Comparison of ENCODE assay signal across 11 cellular contexts in the genomic region with DNA sequence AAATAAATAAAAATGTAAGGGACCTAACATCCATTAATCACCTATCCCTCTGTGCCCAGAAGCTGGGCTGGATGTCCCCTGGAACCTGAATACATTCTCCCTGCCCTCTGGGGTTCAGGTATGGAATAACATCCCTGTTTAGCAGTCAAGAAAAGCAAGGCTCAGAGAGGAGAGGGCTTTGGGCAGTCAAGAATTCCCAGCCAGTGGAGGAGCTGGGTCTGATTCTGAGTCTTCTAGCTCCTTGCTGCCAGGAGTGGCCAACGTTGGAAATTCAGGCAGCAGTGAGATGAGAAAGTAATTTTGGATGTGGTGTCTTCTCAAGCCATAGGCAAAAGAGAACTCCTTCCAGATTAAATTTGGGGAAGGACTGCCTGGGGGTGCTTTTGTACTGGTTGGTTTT. TPM values are rescaled to one million over a fixed set of nuclear protein-coding genes. Genes with fewer than 3 reads are reported as not detected.
DNase-seq lines count a peak whose midpoint lies in the region; ATAC-seq, FAIRE-seq and TF ChIP-seq lines count a peak whose summit lies in the region.
"Had no signal": no experiment of that assay in that cellular context is flagged by ENCODE, and none has a peak within 500 bp of the region (broad histone marks: within the 10 kb centered on the region; RNA-seq: fewer than 3 reads in every experiment).

No MANE protein-coding gene starts in this region.

- no peak overlapping the region for H4K5ac ChIP-seq in H1 (ENCODE audit: insufficient read length, low read depth, low read length)

- H3K56ac ChIP-seq in H1 (replicated peaks; ENCODE audit: insufficient read length, low read depth, low read length), result no peak overlapping the region

- no peak for ATAC-seq in activated CD8-positive, alpha-beta T cell treated with anti-CD3 and anti-CD28 coated beads for 36 hours
- ATAC-seq in HG03045 (IDR thresholded peaks at IDR 0.05; ENCODE audit: unreplicated experiment), result no peak
- ATAC-seq: body of pancreas had no signal

- H3K4me3 Mint-ChIP-seq in progenitor cell of endocrine pancreas (ENCODE audit: low read depth), result no peak overlapping the region
- no peak overlapping the region for H3K4me3 Mint-ChIP-seq in activated CD8-positive, alpha-beta T cell treated with anti-CD3 and anti-CD28 coated beads for 36 hours

- H3K9ac ChIP-seq in H1 (replicated peaks in 1 of 4; ENCODE audit: extremely low read depth in 1 of 4, low read depth in 3 of 4, low read length in 3 of 4), result no peak overlapping the region

- CTCF ChIA-PET in H1 (lab: Charles Lee; ENCODE audit: partially characterized antibody), result interaction anchor here (0.7 to 6.7 kb wide), 57 partner anchors 8 to 292 kb away, joined by 3 to 60 read pairs (median 4); no protein-coding TSS in a partner anchor
- CTCF ChIA-PET in activated CD8-positive, alpha-beta T cell treated with anti-CD3 and anti-CD28 coated beads for 36 hours (lab: Charles Lee), result interaction anchor here (0.8 to 3.6 kb wide), 10 partner anchors 13 to 164 kb away, joined by 3 to 11 read pairs (median 4); no protein-coding TSS in a partner anchor

- no peaks in the 10 kb centered on the region for H3K79me1 ChIP-seq in H1 (ENCODE audit: low read depth, low read length)

- H2BK20ac ChIP-seq in H1 (ENCODE audit: low read length), result no peak overlapping the region

- intact Hi-C loops in activated CD8-positive, alpha-beta T cell treated with anti-CD3 and anti-CD28 coated beads for 36 hours (cut with micrococcal nuclease), result no loop called here

- H3K23ac ChIP-seq in H1 (ENCODE audit: insufficient read length), result no peak overlapping the region

- H3K27ac ChIP-seq in H1 (ENCODE audit: low read depth, low read length), result no peak overlapping the region
- H3K27ac ChIP-seq: body of pancreas had no signal

- POLR2A ChIA-PET in H1 (lab: Charles Lee; ENCODE audit: partially characterized antibody), result interaction anchor here (1.1 to 41.0 kb wide), 7 partner anchors 9 to 185 kb away, joined by 3 to 1132 read pairs (median 5); a partner anchor contains a TSS
- POLR2A ChIA-PET in activated CD8-positive, alpha-beta T cell treated with anti-CD3 and anti-CD28 coated beads for 36 hours (lab: Charles Lee), result interaction anchor here (1.4 to 3.1 kb wide), 3 partner anchors 32 to 37 kb away, joined by 4 to 9 read pairs (median 4); no protein-coding TSS in a partner anchor

- no peak overlapping the region for H2BK12ac ChIP-seq in H1 (ENCODE audit: low read depth, low read length)

- H2AK5ac ChIP-seq in H1 (ENCODE audit: low read depth, low read length), result no peak overlapping the region

- no peak overlapping the region for H3K4ac ChIP-seq in H1 (replicated peaks; ENCODE audit: insufficient read length, low read depth, low read length)

- no peaks in the 10 kb centered on the region for H3K36me3 ChIP-seq in H1 (ENCODE audit: control insufficient read depth in 2 of 4, insufficient read depth in 4 of 4, low read length in 3 of 4)

- TF ChIP-seq EP300 in H1 (IDR thresholded peaks at IDR 0.05; ENCODE audit: borderline replicate concordance in 1 of 2, low read depth in 2 of 2, low read length in 2 of 2), result no peak

- H3K4me2 ChIP-seq in H1 (ENCODE audit: insufficient read depth in 1 of 2, low read depth in 2 of 2, low read length in 2 of 2), result no peak overlapping the region; a peak in 1 of 4 replicates

- TF ChIP-seq RAD21 in H1 (IDR thresholded peaks at IDR 0.05 in 1 of 2, conservative IDR thresholded peaks at IDR 0.05 in 1 of 2; ENCODE audit: low read depth in 2 of 2, low read length in 2 of 2), result peak; percentile 58 to 72

- H2BK120ac ChIP-seq in H1 (replicated peaks; ENCODE audit: low read depth, low read length), result no peak overlapping the region

- H3K36me3 Mint-ChIP-seq in progenitor cell of endocrine pancreas (ENCODE audit: insufficient read depth), result peaks cover 1% of the 10 kb centered on the region
- H3K36me3 Mint-ChIP-seq in activated CD8-positive, alpha-beta T cell treated with anti-CD3 and anti-CD28 coated beads for 36 hours (ENCODE audit: low read depth), result no peaks in the 10 kb centered on the region
- H3K36me3 Mint-ChIP-seq: IgD-negative memory B cell had no signal

- H3K27ac Mint-ChIP-seq in progenitor cell of endocrine pancreas, result no peak overlapping the region
- no peak overlapping the region for H3K27ac Mint-ChIP-seq in activated CD8-positive, alpha-beta T cell treated with anti-CD3 and anti-CD28 coated beads for 36 hours
- H3K27ac Mint-ChIP-seq: CD4-positive, CD25-positive, alpha-beta regulatory T cell; IgD-negative memory B cell had no signal

- no peak overlapping the region for H2BK15ac ChIP-seq in H1 (ENCODE audit: low read length)

- H3K27me3 Mint-ChIP-seq in progenitor cell of endocrine pancreas, result peaks cover 77% of the 10 kb centered on the region
- H3K27me3 Mint-ChIP-seq in activated CD8-positive, alpha-beta T cell treated with anti-CD3 and anti-CD28 coated beads for 36 hours, result peaks cover 51% of the 10 kb centered on the region

- no peak for TF ChIP-seq POLR2A in H1 (IDR thresholded peaks at IDR 0.05; ENCODE audit: control extremely low read depth in 1 of 2, low read depth in 2 of 2, low read length in 2 of 2)

- no peak overlapping the region for H2BK5ac ChIP-seq in H1 (ENCODE audit: low read depth, low read length)

- FAIRE-seq in H1 (lab: Jason Lieb, UNC), result peak; percentile 74

- H3K79me2 ChIP-seq in H1 (ENCODE audit: control insufficient read depth in 1 of 2, insufficient read depth in 2 of 2, low read length in 2 of 2), result no peaks in the 10 kb centered on the region

- H4K91ac ChIP-seq in H1 (replicated peaks; ENCODE audit: insufficient read length, low read length), result no peak overlapping the region

- peaks cover 12% of the 10 kb centered on the region; the same call in 1 of the 2 replicates for H3K23me2 ChIP-seq in H1 (ENCODE audit: low read depth, low read length)

- H3K9me3 Mint-ChIP-seq in progenitor cell of endocrine pancreas (ENCODE audit: low read depth), result no peaks in the 10 kb centered on the region
- no peaks in the 10 kb centered on the region for H3K9me3 Mint-ChIP-seq in activated CD8-positive, alpha-beta T cell treated with anti-CD3 and anti-CD28 coated beads for 36 hours
- H3K9me3 Mint-ChIP-seq: IgD-negative memory B cell had no signal

- WGBS in H1 (ENCODE audit: extremely low coverage in 1 of 2, insufficient coverage in 1 of 2, insufficient read length in 1 of 2, insufficient replicate concordance in 2 of 2, low coverage in 1 of 2, low lambda C conversion rate in 2 of 2, missing lambda C conversion rate in 1 of 2), 2 experiments, result 5% methylated on average over 1 of the region's 1 CpG; no CpG with 5 or more reads in 1 of the 2 experiments

- peaks cover 11 to 35% (median 27%) of the 10 kb centered on the region in 4 experiments for H3K27me3 ChIP-seq in H1 (replicated peaks in 1 of 4; ENCODE audit: control insufficient read depth in 3 of 4, extremely low read depth in 1 of 4, insufficient read depth in 3 of 4, low read length in 3 of 4)

- TF ChIP-seq CTCF in H1 (IDR thresholded peaks at IDR 0.05; ENCODE audit: control extremely low read depth in 1 of 3, insufficient read depth in 1 of 3, low read depth in 1 of 3, low read length in 3 of 3) (peak; percentile 35 to 78 (median 72)), progenitor cell of endocrine pancreas (IDR thresholded peaks at IDR 0.05; ENCODE audit: unreplicated experiment) (peak; percentile 36)
- no peak for TF ChIP-seq CTCF in activated CD8-positive, alpha-beta T cell treated with anti-CD3 and anti-CD28 coated beads for 36 hours (IDR thresholded peaks at IDR 0.05)

- H3K18ac ChIP-seq in H1 (ENCODE audit: extremely low read depth, low read length), result no peak overlapping the region

- DNase-seq in NCI-H146 (lab: John Stamatoyannopoulos, UW) (peak; percentile 35), NCI-H146 treated with DMSO at 0.1 percent for 48 hours (lab: John Stamatoyannopoulos, UW; ENCODE audit: unreplicated experiment) (no peak), NCI-H2227 treated with DMSO at 0.1 percent for 48 hours (lab: John Stamatoyannopoulos, UW) (peak; percentile 49), H1 (ENCODE audit: low read depth in 1 of 2, low spot score in 2 of 2) (peak in 1 of 2 experiments; percentile 55), progenitor cell of endocrine pancreas (ENCODE audit: low spot score, unreplicated experiment) (no peak), T1000 (lab: John Stamatoyannopoulos, UW) (no peak)
- no peak for DNase-seq in activated CD8-positive, alpha-beta T cell treated with anti-CD3 and anti-CD28 coated beads for 36 hours
- DNase-seq: body of pancreas; CD4-positive, CD25-positive, alpha-beta regulatory T cell had no signal

- no peaks in the 10 kb centered on the region for H3K9me3 ChIP-seq in H1 (ENCODE audit: insufficient read depth in 2 of 2, low read depth in 1 of 2, low read length in 1 of 2)
- H3K9me3 ChIP-seq: body of pancreas had no signal

- H2AFZ ChIP-seq in H1 (ENCODE audit: low read length), result no peak overlapping the region

- peaks cover 0 to 14% (median 5%) of the 10 kb centered on the region in 4 experiments; a peak in 6 of 7 replicates for H3K4me1 ChIP-seq in H1 (replicated peaks in 1 of 4; ENCODE audit: control insufficient read depth in 3 of 4, insufficient read depth in 4 of 4, low read length in 3 of 4)

- no peak overlapping the region for H3K4me3 ChIP-seq in H1 (ENCODE audit: extremely low read depth in 1 of 4, insufficient read depth in 2 of 4, low read depth in 3 of 4, low read length in 4 of 4)
- H3K4me3 ChIP-seq: body of pancreas had no signal

- H3K4me1 Mint-ChIP-seq in progenitor cell of endocrine pancreas (ENCODE audit: low read depth), result peaks cover 7% of the 10 kb centered on the region
- H3K4me1 Mint-ChIP-seq in activated CD8-positive, alpha-beta T cell treated with anti-CD3 and anti-CD28 coated beads for 36 hours (ENCODE audit: low read depth), result peaks cover 31% of the 10 kb centered on the region

- H4K8ac ChIP-seq in H1 (ENCODE audit: extremely low read depth, insufficient read depth, low read length), result no peak overlapping the region

- H3K14ac ChIP-seq in H1 (ENCODE audit: insufficient read length), result no peak overlapping the region

- H4K20me1 ChIP-seq in H1 (replicated peaks in 1 of 2; ENCODE audit: control insufficient read depth in 1 of 2, insufficient read depth in 2 of 2, low read length in 2 of 2), result no peaks in the 10 kb centered on the region

TF ChIP-seq in H1, 55 proteins besides CTCF, POLR2A, EP300 and RAD21 (continues in another document):
- TF ChIP-seq TEAD4 (IDR thresholded peaks at IDR 0.05; ENCODE audit: low read depth, low read length) (no peak), YY1 (IDR thresholded peaks at IDR 0.05; ENCODE audit: low read depth, low read length) (no peak)

RNA-seq across cellular contexts. Expression of a gene that starts 42.6 kb away (rescaled TPM):
- total RNA-seq in H1 (2021; fragmentation: NEBNext Ultra II Directional; extraction: Animal tissue kit (Norgen Biotek cat#: 25700)), result 11.3 and 13.0 TPM in 2 replicates
- polyA plus RNA-seq in H1 (2011; rRNA removed), result 3.1 and 3.4 TPM in 2 replicates
- polyA plus RNA-seq in H1 (2011; cell fraction: cytosol; rRNA removed), result 3.0 TPM
- polyA plus RNA-seq in H1 (2011; cell fraction: nucleus; rRNA removed), result 4.0 TPM
- polyA plus RNA-seq in H1 (2012, experiment 1 of 2), result 6.4 to 8.0 TPM (median 7.3 TPM) in 4 replicates
- polyA plus RNA-seq in H1 (2012, experiment 2 of 2), result 1.5 TPM
- polyA plus RNA-seq in H1 (2013, experiment 1 of 2), result 5.6 TPM
- 5.2 TPM for polyA plus RNA-seq in H1 (2013, experiment 2 of 2)
- 9.0 and 12.8 TPM in 2 replicates for polyA minus RNA-seq in H1 (2011; rRNA and poly(A)+ RNA removed)
- 5.4 TPM for polyA minus RNA-seq in H1 (2011; cell fraction: cytosol; rRNA and poly(A)+ RNA removed)
- polyA minus RNA-seq in H1 (2011; cell fraction: nucleus; rRNA and poly(A)+ RNA removed), result 7.1 TPM
- total RNA-seq in progenitor cell of endocrine pancreas, result 10.0 and 10.7 TPM in 2 replicates
- 10 to 100 TPM; 27.4 to 27.7 TPM for total RNA-seq in activated CD8-positive, alpha-beta T cell treated with anti-CD3 and anti-CD28 coated beads for 36 hours

Comparison
In these comparisons a context has a peak if more than half of its experiments do, and no peak if none do; other contexts are left out.
1. DNase-seq: peak in NCI-H146 (single experiment) and NCI-H2227 treated with DMSO at 0.1 percent for 48 hours (single experiment); none in NCI-H146 treated with DMSO at 0.1 percent for 48 hours (single experiment), progenitor cell of endocrine pancreas (single experiment), T1000 (single experiment) and activated CD8-positive, alpha-beta T cell treated with anti-CD3 and anti-CD28 coated beads for 36 hours (single experiment).